In the genomic region with DNA sequence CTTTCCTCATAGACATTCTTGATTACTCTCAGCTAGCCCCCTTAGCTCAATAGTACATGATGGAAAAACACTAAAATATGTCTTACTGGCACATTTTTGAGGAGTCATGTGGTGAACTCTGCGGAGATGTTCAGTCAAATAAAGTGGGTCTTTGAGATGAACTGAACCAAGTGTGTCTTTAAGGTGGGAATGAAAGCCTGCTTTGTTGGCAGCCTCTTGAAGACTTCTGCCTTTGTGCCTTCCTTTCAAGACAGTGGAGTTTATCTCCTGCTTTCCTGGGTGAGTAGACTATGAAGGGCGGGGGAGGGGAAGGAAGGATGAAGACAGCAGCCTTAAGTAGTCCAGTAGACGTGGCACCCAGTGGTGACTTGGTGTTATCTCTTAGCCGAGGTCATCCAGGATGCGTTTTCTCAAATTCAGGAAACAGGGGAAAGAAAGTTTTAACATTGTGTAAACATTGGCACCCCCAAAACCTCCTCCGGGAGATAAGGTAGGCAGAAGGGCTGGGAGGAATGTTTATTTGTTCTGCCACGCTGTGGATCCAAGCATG, we compare ENCODE assay signal across 1 cellular context.
TF ChIP-seq lines count a peak whose summit lies in the region.

No MANE protein-coding gene starts in this region.

TF ChIP-seq in K562, 482 proteins besides CTCF, POLR2A, EP300 and RAD21 (continued from another document):
- TF ChIP-seq GATAD2B (IDR thresholded peaks at IDR 0.05; ENCODE audit: borderline replicate concordance) (no peak), FOXJ3 (CRISPR knock-in tag; IDR thresholded peaks at IDR 0.05) (no peak), RFX1 (IDR thresholded peaks at IDR 0.05) (no peak), RAD51 (IDR thresholded peaks at IDR 0.05; ENCODE audit: borderline replicate concordance, low read depth) (no peak), NR4A1 (CRISPR knock-in tag; IDR thresholded peaks at IDR 0.05) (no peak), NR4A1 (tag; IDR thresholded peaks at IDR 0.05) (no peak), CTBP1 (IDR thresholded peaks at IDR 0.05; ENCODE audit: borderline replicate concordance) (peak; percentile 62), RBM17 (IDR thresholded peaks at IDR 0.05; ENCODE audit: borderline replicate concordance, low read depth, low read length) (no peak), RFX5 (IDR thresholded peaks at IDR 0.05; ENCODE audit: low read depth, low read length) (no peak), CC2D1A (IDR thresholded peaks at IDR 0.05) (no peak), ETS2 (tag; IDR thresholded peaks at IDR 0.05; ENCODE audit: borderline replicate concordance, poor library complexity, severe bottlenecking) (no peak), KDM2B (CRISPR knock-in tag; IDR thresholded peaks at IDR 0.05) (no peak), BCOR (IDR thresholded peaks at IDR 0.05) (no peak), ATF1 (CRISPR knock-in tag; IDR thresholded peaks at IDR 0.05) (no peak), ATF1 (tag; IDR thresholded peaks at IDR 0.05) (no peak), POLR2G (IDR thresholded peaks at IDR 0.05; ENCODE audit: low read depth, low read length) (no peak), C11orf30 (IDR thresholded peaks at IDR 0.05; ENCODE audit: low read depth) (no peak), ZNF23 (CRISPR knock-in tag; IDR thresholded peaks at IDR 0.05) (no peak), CHD4 (IDR thresholded peaks at IDR 0.05; ENCODE audit: insufficient read depth, insufficient replicate concordance, low read depth, low read length, poor library complexity, severe bottlenecking) (no peak), GTF2A2 (tag; IDR thresholded peaks at IDR 0.05) (no peak), BRD9 (IDR thresholded peaks at IDR 0.05; ENCODE audit: low read depth, partially characterized antibody) (no peak), SOX6 (IDR thresholded peaks at IDR 0.05) (no peak), ETV1 (tag; conservative IDR thresholded peaks at IDR 0.05; ENCODE audit: low read depth) (0 out of 2 replicates have a peak, but pooled peaks have one; percentile 12), SP2 (IDR thresholded peaks at IDR 0.05; ENCODE audit: extremely low read depth, low read depth, low read length, poor library complexity, severe bottlenecking) (no peak), TCF3 (CRISPR knock-in tag; IDR thresholded peaks at IDR 0.05) (no peak)
- TF ChIP-seq, protein P1, sequence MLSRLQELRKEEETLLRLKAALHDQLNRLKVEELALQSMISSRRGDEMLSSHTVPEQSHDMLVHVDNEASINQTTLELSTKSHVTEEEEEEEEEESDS (CRISPR knock-in tag; IDR thresholded peaks at IDR 0.05): no peak
- TF ChIP-seq, protein P2, sequence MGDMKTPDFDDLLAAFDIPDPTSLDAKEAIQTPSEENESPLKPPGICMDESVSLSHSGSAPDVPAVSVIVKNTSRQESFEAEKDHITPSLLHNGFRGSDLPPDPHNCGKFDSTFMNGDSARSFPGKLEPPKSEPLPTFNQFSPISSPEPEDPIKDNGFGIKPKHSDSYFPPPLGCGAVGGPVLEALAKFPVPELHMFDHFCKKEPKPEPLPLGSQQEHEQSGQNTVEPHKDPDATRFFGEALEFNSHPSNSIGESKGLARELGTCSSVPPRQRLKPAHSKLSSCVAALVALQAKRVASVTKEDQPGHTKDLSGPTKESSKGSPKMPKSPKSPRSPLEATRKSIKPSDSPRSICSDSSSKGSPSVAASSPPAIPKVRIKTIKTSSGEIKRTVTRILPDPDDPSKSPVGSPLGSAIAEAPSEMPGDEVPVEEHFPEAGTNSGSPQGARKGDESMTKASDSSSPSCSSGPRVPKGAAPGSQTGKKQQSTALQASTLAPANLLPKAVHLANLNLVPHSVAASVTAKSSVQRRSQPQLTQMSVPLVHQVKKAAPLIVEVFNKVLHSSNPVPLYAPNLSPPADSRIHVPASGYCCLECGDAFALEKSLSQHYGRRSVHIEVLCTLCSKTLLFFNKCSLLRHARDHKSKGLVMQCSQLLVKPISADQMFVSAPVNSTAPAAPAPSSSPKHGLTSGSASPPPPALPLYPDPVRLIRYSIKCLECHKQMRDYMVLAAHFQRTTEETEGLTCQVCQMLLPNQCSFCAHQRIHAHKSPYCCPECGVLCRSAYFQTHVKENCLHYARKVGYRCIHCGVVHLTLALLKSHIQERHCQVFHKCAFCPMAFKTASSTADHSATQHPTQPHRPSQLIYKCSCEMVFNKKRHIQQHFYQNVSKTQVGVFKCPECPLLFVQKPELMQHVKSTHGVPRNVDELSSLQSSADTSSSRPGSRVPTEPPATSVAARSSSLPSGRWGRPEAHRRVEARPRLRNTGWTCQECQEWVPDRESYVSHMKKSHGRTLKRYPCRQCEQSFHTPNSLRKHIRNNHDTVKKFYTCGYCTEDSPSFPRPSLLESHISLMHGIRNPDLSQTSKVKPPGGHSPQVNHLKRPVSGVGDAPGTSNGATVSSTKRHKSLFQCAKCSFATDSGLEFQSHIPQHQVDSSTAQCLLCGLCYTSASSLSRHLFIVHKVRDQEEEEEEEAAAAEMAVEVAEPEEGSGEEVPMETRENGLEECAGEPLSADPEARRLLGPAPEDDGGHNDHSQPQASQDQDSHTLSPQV (IDR thresholded peaks at IDR 0.05): no peak
- TF ChIP-seq, protein P3, sequence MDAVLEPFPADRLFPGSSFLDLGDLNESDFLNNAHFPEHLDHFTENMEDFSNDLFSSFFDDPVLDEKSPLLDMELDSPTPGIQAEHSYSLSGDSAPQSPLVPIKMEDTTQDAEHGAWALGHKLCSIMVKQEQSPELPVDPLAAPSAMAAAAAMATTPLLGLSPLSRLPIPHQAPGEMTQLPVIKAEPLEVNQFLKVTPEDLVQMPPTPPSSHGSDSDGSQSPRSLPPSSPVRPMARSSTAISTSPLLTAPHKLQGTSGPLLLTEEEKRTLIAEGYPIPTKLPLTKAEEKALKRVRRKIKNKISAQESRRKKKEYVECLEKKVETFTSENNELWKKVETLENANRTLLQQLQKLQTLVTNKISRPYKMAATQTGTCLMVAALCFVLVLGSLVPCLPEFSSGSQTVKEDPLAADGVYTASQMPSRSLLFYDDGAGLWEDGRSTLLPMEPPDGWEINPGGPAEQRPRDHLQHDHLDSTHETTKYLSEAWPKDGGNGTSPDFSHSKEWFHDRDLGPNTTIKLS (IDR thresholded peaks at IDR 0.05; ENCODE audit: borderline replicate concordance, low read depth): peak; percentile 64; the same call in 1 of the 2 replicates
- TF ChIP-seq, protein P4, sequence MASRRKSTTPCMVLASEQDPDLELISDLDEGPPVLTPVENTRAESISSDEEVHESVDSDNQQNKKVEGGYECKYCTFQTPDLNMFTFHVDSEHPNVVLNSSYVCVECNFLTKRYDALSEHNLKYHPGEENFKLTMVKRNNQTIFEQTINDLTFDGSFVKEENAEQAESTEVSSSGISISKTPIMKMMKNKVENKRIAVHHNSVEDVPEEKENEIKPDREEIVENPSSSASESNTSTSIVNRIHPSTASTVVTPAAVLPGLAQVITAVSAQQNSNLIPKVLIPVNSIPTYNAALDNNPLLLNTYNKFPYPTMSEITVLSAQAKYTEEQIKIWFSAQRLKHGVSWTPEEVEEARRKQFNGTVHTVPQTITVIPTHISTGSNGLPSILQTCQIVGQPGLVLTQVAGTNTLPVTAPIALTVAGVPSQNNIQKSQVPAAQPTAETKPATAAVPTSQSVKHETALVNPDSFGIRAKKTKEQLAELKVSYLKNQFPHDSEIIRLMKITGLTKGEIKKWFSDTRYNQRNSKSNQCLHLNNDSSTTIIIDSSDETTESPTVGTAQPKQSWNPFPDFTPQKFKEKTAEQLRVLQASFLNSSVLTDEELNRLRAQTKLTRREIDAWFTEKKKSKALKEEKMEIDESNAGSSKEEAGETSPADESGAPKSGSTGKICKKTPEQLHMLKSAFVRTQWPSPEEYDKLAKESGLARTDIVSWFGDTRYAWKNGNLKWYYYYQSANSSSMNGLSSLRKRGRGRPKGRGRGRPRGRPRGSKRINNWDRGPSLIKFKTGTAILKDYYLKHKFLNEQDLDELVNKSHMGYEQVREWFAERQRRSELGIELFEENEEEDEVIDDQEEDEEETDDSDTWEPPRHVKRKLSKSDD (conservative IDR thresholded peaks at IDR 0.05; ENCODE audit: low read length): no peak
